ENCODE assay signal across 8 cellular contexts in the genomic region with DNA sequence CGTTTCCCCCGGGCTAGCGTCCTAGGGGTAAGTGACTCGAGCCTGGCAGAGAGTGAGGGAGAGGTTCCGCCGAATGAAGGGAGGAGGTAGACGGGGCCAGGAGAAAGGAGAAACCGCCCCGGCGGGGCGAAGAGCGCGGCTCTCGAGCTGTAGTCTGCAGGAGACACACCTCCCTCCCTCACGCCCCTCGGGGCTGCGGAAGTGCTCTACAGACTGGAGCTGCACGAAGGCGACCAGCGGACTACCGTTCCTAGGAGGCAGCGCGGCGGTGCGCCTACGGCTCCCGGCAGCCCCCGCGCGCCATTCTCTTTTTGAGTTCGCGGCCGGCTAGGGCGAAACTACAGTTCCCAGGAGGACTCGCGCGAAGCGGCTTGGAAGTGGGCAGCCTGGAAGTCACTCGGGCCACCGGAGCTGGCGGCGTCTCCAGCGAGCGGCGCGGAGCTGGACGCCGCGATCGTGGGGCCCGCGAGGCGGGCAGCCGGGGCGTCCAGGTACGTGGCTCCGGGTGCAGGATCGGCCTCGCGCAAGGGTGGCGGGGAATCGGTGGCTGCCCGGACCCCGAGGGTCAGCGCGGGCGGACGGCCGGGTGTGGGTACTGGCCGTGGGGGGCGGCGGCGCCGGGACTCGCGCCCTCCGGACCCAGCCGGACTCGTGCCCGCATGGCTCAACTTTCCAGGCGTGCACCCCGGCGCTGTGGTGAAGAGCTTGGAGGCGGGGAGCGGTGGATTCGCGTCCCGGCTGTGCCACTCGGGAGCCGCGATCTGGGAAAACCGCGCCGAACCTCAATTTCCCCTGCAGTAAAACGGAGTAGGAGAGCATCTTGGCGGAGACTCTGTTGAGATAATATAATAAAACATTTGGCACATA. TPM values are rescaled to one million over a fixed set of nuclear protein-coding genes. Genes with fewer than 3 reads are reported as not detected.
DNase-seq lines count a peak whose midpoint lies in the region; ATAC-seq and TF ChIP-seq lines count a peak whose summit lies in the region.

A gene with protein sequence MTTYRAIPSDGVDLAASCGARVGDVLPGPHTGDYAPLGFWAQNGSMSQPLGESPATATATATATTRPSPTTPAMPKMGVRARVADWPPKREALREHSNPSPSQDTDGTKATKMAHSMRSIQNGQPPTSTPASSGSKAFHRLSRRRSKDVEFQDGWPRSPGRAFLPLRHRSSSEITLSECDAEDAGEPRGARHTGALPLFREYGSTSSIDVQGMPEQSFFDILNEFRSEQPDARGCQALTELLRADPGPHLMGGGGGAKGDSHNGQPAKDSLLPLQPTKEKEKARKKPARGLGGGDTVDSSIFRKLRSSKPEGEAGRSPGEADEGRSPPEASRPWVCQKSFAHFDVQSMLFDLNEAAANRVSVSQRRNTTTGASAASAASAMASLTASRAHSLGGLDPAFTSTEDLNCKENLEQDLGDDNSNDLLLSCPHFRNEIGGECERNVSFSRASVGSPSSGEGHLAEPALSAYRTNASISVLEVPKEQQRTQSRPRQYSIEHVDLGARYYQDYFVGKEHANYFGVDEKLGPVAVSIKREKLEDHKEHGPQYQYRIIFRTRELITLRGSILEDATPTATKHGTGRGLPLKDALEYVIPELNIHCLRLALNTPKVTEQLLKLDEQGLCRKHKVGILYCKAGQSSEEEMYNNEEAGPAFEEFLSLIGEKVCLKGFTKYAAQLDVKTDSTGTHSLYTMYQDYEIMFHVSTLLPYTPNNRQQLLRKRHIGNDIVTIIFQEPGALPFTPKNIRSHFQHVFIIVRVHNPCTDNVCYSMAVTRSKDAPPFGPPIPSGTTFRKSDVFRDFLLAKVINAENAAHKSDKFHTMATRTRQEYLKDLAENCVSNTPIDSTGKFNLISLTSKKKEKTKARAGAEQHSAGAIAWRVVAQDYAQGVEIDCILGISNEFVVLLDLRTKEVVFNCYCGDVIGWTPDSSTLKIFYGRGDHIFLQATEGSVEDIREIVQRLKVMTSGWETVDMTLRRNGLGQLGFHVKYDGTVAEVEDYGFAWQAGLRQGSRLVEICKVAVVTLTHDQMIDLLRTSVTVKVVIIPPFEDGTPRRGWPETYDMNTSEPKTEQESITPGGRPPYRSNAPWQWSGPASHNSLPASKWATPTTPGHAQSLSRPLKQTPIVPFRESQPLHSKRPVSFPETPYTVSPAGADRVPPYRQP (N-terminal part only) (plus strand): TSS at position 341 of the 867 bp plus-strand sequence. CDS start 174,358 bp downstream, outside the sequence.

- peak; percentile 79 to 95 (median 91) for DNase-seq in CD8-positive, alpha-beta T cell
- DNase-seq in HS-27A (ENCODE audit: low read depth) (peak; percentile 98), NK-92 (lab: John Stamatoyannopoulos, UW; ENCODE audit: unreplicated experiment) (peak; percentile 43), medulla oblongata (ENCODE audit: extremely low spot score) (peak; percentile 97)
- peak; percentile 95 for DNase-seq in activated CD8-positive, alpha-beta memory T cell treated with anti-CD3 and anti-CD28 coated beads for 24 hours
- DNase-seq in effector memory CD4-positive, alpha-beta T cell = peak; percentile 78 to 87 (median 86)
- peak; percentile 84 for DNase-seq in stimulated activated CD8-positive, alpha-beta memory T cell treated with anti-CD3 and anti-CD28 coated beads, Interleukin-12 subunit alpha, Interleukin-12 subunit beta, amount 100 ng/mL, for 24 hours (ENCODE audit: extremely low read depth)

- peak within 1 kb of the TSS; percentile 92 for H3K4me3 Mint-ChIP-seq in CD8-positive, alpha-beta T cell

- intact Hi-C loops in CD8-positive, alpha-beta T cell (cut with DNase I, micrococcal nuclease) = loop anchor here (1.0 to 10.0 kb wide), 16 partner anchors 128 to 1915 kb away; a partner anchor contains a TSS

- no peaks in the 10 kb centered on the region for H3K27me3 Mint-ChIP-seq in CD8-positive, alpha-beta T cell (ENCODE audit: low read depth)

- H3K9me3 ChIP-seq in CD8-positive, alpha-beta T cell (ENCODE audit: low read length) = no peaks in the 10 kb centered on the region
- H3K9me3 ChIP-seq in effector memory CD4-positive, alpha-beta T cell (ENCODE audit: control insufficient read depth, low read length) = no peaks in the 10 kb centered on the region

- peak within 1 kb of the TSS; percentile 68 for H3K27ac ChIP-seq in CD8-positive, alpha-beta T cell (ENCODE audit: low read depth, low read length)
- peak within 1 kb of the TSS; percentile 76 for H3K27ac ChIP-seq in effector memory CD4-positive, alpha-beta T cell (ENCODE audit: insufficient read depth, low read length, poor library complexity, severe bottlenecking)

- POLR2A ChIA-PET in CD8-positive, alpha-beta T cell (lab: Charles Lee) = interaction anchor here (0.8 to 1.7 kb wide), 12 partner anchors 96 to 1792 kb away, joined by 3 to 8 read pairs (median 4); a partner anchor contains a TSS

- ATAC-seq in CD8-positive, alpha-beta T cell = peak; percentile 98
- ATAC-seq in GM19467 (IDR thresholded peaks at IDR 0.05; ENCODE audit: unreplicated experiment) = peak; percentile 72

- TF ChIP-seq CTCF in CD8-positive, alpha-beta T cell (IDR thresholded peaks at IDR 0.05) = no peak

- CTCF ChIA-PET in CD8-positive, alpha-beta T cell (lab: Charles Lee) = interaction anchor here (0.8 to 1.5 kb wide), 9 partner anchors 11 to 429 kb away, joined by 3 to 6 read pairs (median 3); a partner anchor contains a TSS

- H3K9me3 Mint-ChIP-seq in CD8-positive, alpha-beta T cell = no peaks in the 10 kb centered on the region

- no peaks in the 10 kb centered on the region for H3K36me3 Mint-ChIP-seq in CD8-positive, alpha-beta T cell

- peaks cover 31% of the 10 kb centered on the region for H3K4me1 Mint-ChIP-seq in CD8-positive, alpha-beta T cell (ENCODE audit: low read depth)

- no peaks in the 10 kb centered on the region for H3K36me3 ChIP-seq in CD8-positive, alpha-beta T cell (ENCODE audit: insufficient read depth, low read length)
- H3K36me3 ChIP-seq in effector memory CD4-positive, alpha-beta T cell (ENCODE audit: control insufficient read depth, insufficient read depth, low read length) = no peaks in the 10 kb centered on the region

- H3K27ac Mint-ChIP-seq in CD8-positive, alpha-beta T cell = peak within 1 kb of the TSS; percentile 90

- peak within 1 kb of the TSS; percentile 74 for H3K4me3 ChIP-seq in CD8-positive, alpha-beta T cell (ENCODE audit: low read depth, low read length)
- peak within 1 kb of the TSS; percentile 94 for H3K4me3 ChIP-seq in effector memory CD4-positive, alpha-beta T cell (ENCODE audit: insufficient read depth, low read depth, low read length, poor library complexity, severe bottlenecking)

- H3K4me1 ChIP-seq in CD8-positive, alpha-beta T cell (ENCODE audit: insufficient read depth, low read length) = peaks cover 20% of the 10 kb centered on the region
- peaks cover 6% of the 10 kb centered on the region for H3K4me1 ChIP-seq in effector memory CD4-positive, alpha-beta T cell (ENCODE audit: control insufficient read depth, insufficient read depth, low read length, poor library complexity, severe bottlenecking)

- no peaks in the 10 kb centered on the region for H3K27me3 ChIP-seq in CD8-positive, alpha-beta T cell (ENCODE audit: insufficient read depth, low read length)
- no peaks in the 10 kb centered on the region for H3K27me3 ChIP-seq in effector memory CD4-positive, alpha-beta T cell (replicated peaks; ENCODE audit: control insufficient read depth, insufficient read depth, low read length, poor library complexity, severe bottlenecking)

RNA-seq across cellular contexts. Expression of the gene that starts here (rescaled TPM):
- total RNA-seq in CD8-positive, alpha-beta T cell = 10 to 100 TPM; 13.5 to 14.6 TPM

Comparison
In these comparisons a context has a peak if more than half of its experiments do, and no peak if none do; other contexts are left out.
1. Peak in every context shown above with its lines: DNase-seq, ATAC-seq, H3K4me3 ChIP-seq and H3K27ac ChIP-seq.
2. DNase-seq: peak in every context shown above with its lines; median percentile 98 in HS-27A; 97 in medulla oblongata; 95 in activated CD8-positive, alpha-beta memory T cell treated with anti-CD3 and anti-CD28 coated beads for 24 hours; 91 in CD8-positive, alpha-beta T cell; 86 in effector memory CD4-positive, alpha-beta T cell; 84 in stimulated activated CD8-positive, alpha-beta memory T cell treated with anti-CD3 and anti-CD28 coated beads, Interleukin-12 subunit alpha, Interleukin-12 subunit beta, amount 100 ng/mL, for 24 hours; 43 in NK-92.